ENCODE assay signal across 28 cellular contexts in genomic region chr2:127092306-127092705, GRCh38. TPM values are rescaled to one million over a fixed set of nuclear protein-coding genes. Genes with fewer than 3 reads are reported as not detected.
A peak's percentile ranks its signal among the peaks of the same experiment; 100 is the strongest.
DNase-seq lines count a peak whose midpoint lies in the region; ATAC-seq, FAIRE-seq and TF ChIP-seq lines count a peak whose summit lies in the region.
"Had no signal": no experiment of that assay in that cellular context is flagged by ENCODE, and none has a peak within 500 bp of the region (broad histone marks: within the 10 kb centered on the region; RNA-seq: fewer than 3 reads in every experiment).

No MANE protein-coding gene starts in this region.

- H3K27ac Mint-ChIP-seq in neural crest cell (ENCODE audit: unreplicated experiment): peak overlapping the region; percentile 27
- H3K27ac Mint-ChIP-seq: activated B cell treated with CpG ODN at 0.5 μM for 24 hours; stimulated activated naive CD8-positive, alpha-beta T cell treated with anti-CD3 and anti-CD28 coated beads, Interleukin-15, amount 100 ng/mL, for 72 hours had no signal

- H3K9me3 ChIP-seq in right atrium auricular region: no peaks in the 10 kb centered on the region
- no peaks in the 10 kb centered on the region for H3K9me3 ChIP-seq in esophagus squamous epithelium
- H3K9me3 ChIP-seq: esophagus muscularis mucosa, left lung, pancreas, Peyer's patch, SJCRH30, tibial artery had no signal

- H3K27me3 ChIP-seq in right atrium auricular region (no peaks in the 10 kb centered on the region), esophagus squamous epithelium (no peaks in the 10 kb centered on the region)
- H3K27me3 ChIP-seq: esophagus muscularis mucosa, hepatocyte, left lung, pancreas, Peyer's patch, SJCRH30, tibial artery had no signal

- TF ChIP-seq CTCF in right atrium auricular region (IDR thresholded peaks at IDR 0.05) (no peak), esophagus squamous epithelium (IDR thresholded peaks at IDR 0.05) (no peak), neural crest cell (conservative IDR thresholded peaks at IDR 0.05) (no peak)

- H3K27me3 Mint-ChIP-seq in neural crest cell (ENCODE audit: low read depth): no peaks in the 10 kb centered on the region
- H3K27me3 Mint-ChIP-seq: activated B cell treated with CpG ODN at 0.5 μM for 24 hours; stimulated activated naive CD8-positive, alpha-beta T cell treated with anti-CD3 and anti-CD28 coated beads, Interleukin-15, amount 100 ng/mL, for 72 hours had no signal

- H3K9me3 Mint-ChIP-seq in neural crest cell: no peaks in the 10 kb centered on the region
- H3K9me3 Mint-ChIP-seq: activated B cell treated with CpG ODN at 0.5 μM for 24 hours; natural killer cell treated with Interleukin-12 subunit alpha and Interleukin-12 subunit beta and Interleukin-15 and Interleukin-18, amount 100 ng/mL, for 72 hours; stimulated activated naive CD8-positive, alpha-beta T cell treated with anti-CD3 and anti-CD28 coated beads, Interleukin-15, amount 100 ng/mL, for 72 hours had no signal

- H3K4me1 Mint-ChIP-seq in neural crest cell: peaks cover 22% of the 10 kb centered on the region

- H3K36me3 Mint-ChIP-seq in neural crest cell (ENCODE audit: low read depth): no peaks in the 10 kb centered on the region
- H3K36me3 Mint-ChIP-seq: natural killer cell treated with Interleukin-12 subunit alpha and Interleukin-12 subunit beta and Interleukin-15 and Interleukin-18, amount 100 ng/mL, for 72 hours had no signal

- ATAC-seq in Right ventricle myocardium inferior (no peak), GM21381 (IDR thresholded peaks at IDR 0.05; ENCODE audit: unreplicated experiment) (no peak), GM19463 (IDR thresholded peaks at IDR 0.05; ENCODE audit: unreplicated experiment) (no peak)
- ATAC-seq: K562; left lung; natural killer cell treated with Interleukin-12 subunit alpha and Interleukin-12 subunit beta and Interleukin-15 and Interleukin-18, amount 100 ng/mL, for 72 hours; pancreas had no signal

- no peak for TF ChIP-seq POLR2A in esophagus squamous epithelium (IDR thresholded peaks at IDR 0.05)
- no peak for TF ChIP-seq POLR2A in GM12892 (IDR thresholded peaks at IDR 0.05; ENCODE audit: low read depth, low read length)

- no peak overlapping the region for H3K27ac ChIP-seq in right atrium auricular region
- peak overlapping the region in 3 of 4 donors; percentile 14 to 39 (median 31) for H3K27ac ChIP-seq in esophagus squamous epithelium
- H3K27ac ChIP-seq in temporal lobe (ENCODE audit: low read depth, low read length): peak overlapping the region; percentile 72
- H3K27ac ChIP-seq: coronary artery, left lung, pancreas, Peyer's patch, SJCRH30, tibial artery had no signal

- 92 to 100% methylated on average over 2 of the region's 6 CpGs for WGBS in esophagus squamous epithelium, 2 donors

- H3K36me3 ChIP-seq in right atrium auricular region (no peaks in the 10 kb centered on the region), esophagus squamous epithelium (no peaks in the 10 kb centered on the region)
- H3K36me3 ChIP-seq: left lung, pancreas, Peyer's patch, tibial artery had no signal

- no peak for FAIRE-seq in GM12892 (lab: Jason Lieb, UNC)
- FAIRE-seq: G401.6, K562, pancreas had no signal

- intact Hi-C loops in Right ventricle myocardium inferior (cut with DNase I): no loop called here
- intact Hi-C loops in esophagus squamous epithelium (cut with DNase I): no loop called here

- no peak overlapping the region for H3K4me3 ChIP-seq in right atrium auricular region
- H3K4me3 ChIP-seq in esophagus squamous epithelium: no peak overlapping the region
- H3K4me3 ChIP-seq: coronary artery, esophagus muscularis mucosa, hepatocyte, K562, left lung, pancreas, Peyer's patch, SJCRH30, tibial artery had no signal

- no peak overlapping the region for H3K4me3 Mint-ChIP-seq in neural crest cell
- H3K4me3 Mint-ChIP-seq: activated B cell treated with CpG ODN at 0.5 μM for 24 hours; natural killer cell treated with Interleukin-12 subunit alpha and Interleukin-12 subunit beta and Interleukin-15 and Interleukin-18, amount 100 ng/mL, for 72 hours; stimulated activated naive CD8-positive, alpha-beta T cell treated with anti-CD3 and anti-CD28 coated beads, Interleukin-15, amount 100 ng/mL, for 72 hours had no signal

- peaks cover 0 to 21% of the 10 kb centered on the region in 2 donors for H3K4me1 ChIP-seq in right atrium auricular region
- H3K4me1 ChIP-seq in esophagus squamous epithelium: peaks cover under 1 to 61% (median 36%) of the 10 kb centered on the region in 3 donors
- H3K4me1 ChIP-seq: pancreas had no signal

- DNase-seq in Right ventricle myocardium inferior (ENCODE audit: missing footprints) (peak; percentile 3), right atrium auricular region (ENCODE audit: low spot score) (no peak), esophagus squamous epithelium (lab: John Stamatoyannopoulos, UW) (no peak), neural crest cell (ENCODE audit: low read depth, low spot score) (no peak), GM12892 (ENCODE audit: insufficient read length) (no peak)
- DNase-seq: activated B cell treated with CpG ODN at 0.5 μM for 24 hours; activated CD4-positive, alpha-beta T cell treated with anti-CD3 and anti-CD28 coated beads, Interleukin-2, amount 50 U/mL, for 4 hours; activated naive CD4-positive, alpha-beta T cell treated with anti-CD3 and anti-CD28 coated beads, Interleukin-2, amount 50 U/mL, for 16 hours; amniotic stem cell; foreskin melanocyte; HCEC 1CT; NCI-H2029; NCI-H69; Peyer's patch; SJCRH30; stimulated activated naive CD8-positive, alpha-beta T cell treated with anti-CD3 and anti-CD28 coated beads, Interleukin-15, amount 100 ng/mL, for 72 hours; tibial artery had no signal

RNA-seq across cellular contexts. Expression of gene BIN1, which starts 14.6 kb away (rescaled TPM):
- 17.9 TPM for total RNA-seq in Right ventricle myocardium inferior
- total RNA-seq in right atrium auricular region: 10 to 100 TPM in 1 of 2 donors, 1 to 10 TPM in 1; 7.6 to 15.3 TPM
- 10 to 100 TPM; 10.8 to 23.3 (median 15.5) TPM for total RNA-seq in esophagus squamous epithelium
- 67.7 and 69.9 TPM in 2 replicates for total RNA-seq in neural crest cell
- total RNA-seq in temporal lobe: 42.8 TPM
- 7.0 TPM for polyA plus RNA-seq in GM12892 (2012; ENCODE audit: missing spikeins)

Comparison
In these comparisons a context has a peak if more than half of its experiments do, and no peak if none do; other contexts are left out.
1. H3K27ac ChIP-seq: peak in esophagus squamous epithelium (3 of 4) and temporal lobe (single experiment); none in right atrium auricular region (0 of 2).